ENCODE assay signal across 8 cellular contexts in the genomic region with DNA sequence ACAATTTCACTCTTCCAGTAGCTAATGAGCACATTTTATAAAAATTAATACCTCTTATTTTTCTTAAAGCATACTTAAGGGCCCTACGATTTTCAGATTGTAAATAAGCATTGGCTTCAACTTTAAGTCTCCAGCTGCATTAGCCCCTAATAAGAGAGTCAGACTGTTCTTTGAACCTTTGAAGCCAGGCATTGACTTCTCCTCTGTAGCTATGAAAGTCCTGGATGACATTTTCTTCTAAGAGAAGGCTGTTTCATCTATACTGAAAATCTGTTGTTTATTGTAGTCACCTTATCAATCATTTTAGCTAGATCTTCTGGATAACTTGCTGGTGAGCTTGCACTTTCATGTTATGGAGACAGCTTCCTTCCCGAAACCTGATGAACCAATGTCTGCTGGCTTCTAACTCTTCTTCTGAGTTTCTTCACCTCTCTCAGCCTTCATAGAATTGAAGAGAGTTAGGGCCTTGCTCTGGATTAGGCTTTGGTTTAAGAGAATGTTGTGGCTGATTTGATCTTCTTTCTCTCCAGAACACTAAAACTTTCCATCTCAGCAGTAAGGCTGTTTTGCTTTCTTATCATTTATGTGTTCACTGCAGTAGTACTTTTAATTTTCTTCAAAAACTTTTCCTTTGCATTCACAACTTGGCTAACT.
DNase-seq lines count a peak whose midpoint lies in the region; ATAC-seq and TF ChIP-seq lines count a peak whose summit lies in the region.

No MANE protein-coding gene starts in this region.

- peak; percentile 76 for DNase-seq in GM12865 (ENCODE audit: low read depth)
- DNase-seq in hepatocyte (ENCODE audit: low spot score) = no peak
- DNase-seq in Right ventricle myocardium inferior (ENCODE audit: missing footprints) = no peak
- DNase-seq in foreskin keratinocyte = no peak
- no peak for DNase-seq in NCI-H2227 treated with DMSO at 0.1 percent for 48 hours (lab: John Stamatoyannopoulos, UW)
- no peak for DNase-seq in stimulated activated CD8-positive, alpha-beta memory T cell treated with anti-CD3 and anti-CD28 coated beads, Interleukin-4, amount 100 ng/mL, for 48 hours

- ATAC-seq in GM21528 (IDR thresholded peaks at IDR 0.05; ENCODE audit: low FRiP score, unreplicated experiment) = peak; percentile 44
- ATAC-seq in HG03558 (IDR thresholded peaks at IDR 0.05; ENCODE audit: extremely low read depth, unreplicated experiment) = peak; percentile 7
- ATAC-seq in Right ventricle myocardium inferior = no peak
- ATAC-seq in foreskin keratinocyte = no peak

- no peaks in the 10 kb centered on the region for H3K36me3 ChIP-seq in hepatocyte (replicated peaks; ENCODE audit: insufficient read depth, low read depth)

- H3K9me2 ChIP-seq in hepatocyte (replicated peaks; ENCODE audit: insufficient read depth) = no peaks in the 10 kb centered on the region

- H3K79me2 ChIP-seq in hepatocyte = peaks cover 29% of the 10 kb centered on the region

- H3K27ac ChIP-seq in hepatocyte = peak overlapping the region; percentile 80
- H3K27ac ChIP-seq in foreskin keratinocyte = no peak overlapping the region

- H3K27me3 ChIP-seq in hepatocyte = no peaks in the 10 kb centered on the region
- H3K27me3 ChIP-seq in foreskin keratinocyte = no peaks in the 10 kb centered on the region

- H3K4me1 ChIP-seq in hepatocyte (ENCODE audit: insufficient read depth) (peaks cover 16% of the 10 kb centered on the region), foreskin keratinocyte (no peaks in the 10 kb centered on the region)

- WGBS in hepatocyte (ENCODE audit: low lambda C conversion rate, missing lambda C conversion rate) = 77% methylated on average over 2 of the region's 2 CpGs

- H3K4me2 ChIP-seq in hepatocyte = peak overlapping the region; percentile 51

- no peak overlapping the region for H2AFZ ChIP-seq in hepatocyte

- no peaks in the 10 kb centered on the region for H4K20me1 ChIP-seq in hepatocyte (ENCODE audit: insufficient read depth, poor library complexity, severe bottlenecking)

- H3K4me3 ChIP-seq in GM12865 (ENCODE audit: low read depth, low read length) (peak overlapping the region; percentile 40), hepatocyte (no peak overlapping the region)

- no peak for TF ChIP-seq CTCF in GM12865 (IDR thresholded peaks at IDR 0.05; ENCODE audit: insufficient read depth, low read depth, low read length, missing control alignments)
- TF ChIP-seq CTCF in hepatocyte (IDR thresholded peaks at IDR 0.05; ENCODE audit: poor library complexity) = no peak
- TF ChIP-seq CTCF in foreskin keratinocyte (conservative IDR thresholded peaks at IDR 0.05) = no peak

- intact Hi-C loops in Right ventricle myocardium inferior (cut with DNase I) = no loop called here

- H3K9me3 ChIP-seq in hepatocyte (ENCODE audit: low read depth) = no peaks in the 10 kb centered on the region

Comparison
In these comparisons a context has a peak if more than half of its experiments do, and no peak if none do; other contexts are left out.
1. ATAC-seq: peak in GM21528 (single experiment) and HG03558 (single experiment); none in Right ventricle myocardium inferior (single experiment) and foreskin keratinocyte (single experiment).